15 cellular contexts compared by ENCODE assay signal in genomic region chr13:43830481-43830873, GRCh38. TPM values are rescaled to one million over a fixed set of nuclear protein-coding genes. Genes with fewer than 3 reads are reported as not detected.
DNase-seq lines count a peak whose midpoint lies in the region; ATAC-seq and TF ChIP-seq lines count a peak whose summit lies in the region.
"Had no signal": no experiment of that assay in that cellular context is flagged by ENCODE, and none has a peak within 500 bp of the region (broad histone marks: within the 10 kb centered on the region; RNA-seq: fewer than 3 reads in every experiment).

No MANE protein-coding gene starts in this region.

- no peak for TF ChIP-seq POLR2A in esophagus squamous epithelium (IDR thresholded peaks at IDR 0.05)

- CTCF ChIA-PET in CD8-positive, alpha-beta memory T cell (lab: Charles Lee), result no interaction called here

- H3K4me3 Mint-ChIP-seq in CD8-positive, alpha-beta memory T cell, result no peak overlapping the region
- H3K4me3 Mint-ChIP-seq: activated naive CD4-positive, alpha-beta T cell treated with anti-CD3 and anti-CD28 coated beads, Interleukin-2, amount 50 U/mL, for 24 hours had no signal

- peaks cover 2 to 16% of the 10 kb centered on the region in 2 donors for H3K27me3 Mint-ChIP-seq in CD8-positive, alpha-beta memory T cell

- DNase-seq in EH (ENCODE audit: low read depth) (peak; percentile 76), OCI-M1 (lab: John Stamatoyannopoulos, UW) (peak; percentile 78), esophagus squamous epithelium (lab: John Stamatoyannopoulos, UW) (no peak), psoas muscle (no peak), GM10266 (ENCODE audit: extremely low spot score) (no peak), C1 segment of cervical spinal cord (lab: John Stamatoyannopoulos, UW) (no peak)
- DNase-seq in CD8-positive, alpha-beta memory T cell, result no peak
- DNase-seq: COR-L47; effector CD8-positive, alpha-beta T cell; NCI-H1105 treated with DMSO at 0.1 percent for 48 hours; sigmoid colon; uterus had no signal

- H3K9me3 ChIP-seq in esophagus squamous epithelium (no peaks in the 10 kb centered on the region), psoas muscle (no peaks in the 10 kb centered on the region)
- no peaks in the 10 kb centered on the region for H3K9me3 ChIP-seq in CD8-positive, alpha-beta memory T cell (ENCODE audit: low read length)
- H3K9me3 ChIP-seq: sigmoid colon, uterus had no signal

- H3K36me3 Mint-ChIP-seq in CD8-positive, alpha-beta memory T cell, result peaks cover 0 to 2% (median 0%) of the 10 kb centered on the region in 3 donors
- H3K36me3 Mint-ChIP-seq: activated naive CD4-positive, alpha-beta T cell treated with anti-CD3 and anti-CD28 coated beads, Interleukin-2, amount 50 U/mL, for 24 hours had no signal

- H3K4me1 Mint-ChIP-seq in CD8-positive, alpha-beta memory T cell, result no peaks in the 10 kb centered on the region
- H3K4me1 Mint-ChIP-seq: activated naive CD4-positive, alpha-beta T cell treated with anti-CD3 and anti-CD28 coated beads, Interleukin-2, amount 50 U/mL, for 24 hours had no signal

- H3K36me3 ChIP-seq in esophagus squamous epithelium (no peaks in the 10 kb centered on the region), psoas muscle (ENCODE audit: insufficient read depth in 1 of 2, low read depth in 1 of 2) (no peaks in the 10 kb centered on the region)
- no peaks in the 10 kb centered on the region for H3K36me3 ChIP-seq in CD8-positive, alpha-beta memory T cell (ENCODE audit: insufficient read depth, low read length)
- H3K36me3 ChIP-seq: sigmoid colon, uterus had no signal

- intact Hi-C loops in esophagus squamous epithelium (cut with DNase I) (no loop called here), psoas muscle (cut with DNase I) (no loop called here)

- peak overlapping the region in 1 of 8 donors; percentile 74 for H3K27ac Mint-ChIP-seq in CD8-positive, alpha-beta memory T cell
- H3K27ac Mint-ChIP-seq: activated naive CD4-positive, alpha-beta T cell treated with anti-CD3 and anti-CD28 coated beads, Interleukin-2, amount 50 U/mL, for 24 hours had no signal

- H3K4me1 ChIP-seq in esophagus squamous epithelium (peaks cover 0 to 19% (median 4%) of the 10 kb centered on the region in 3 donors), psoas muscle (no peaks in the 10 kb centered on the region)
- H3K4me1 ChIP-seq in CD8-positive, alpha-beta memory T cell (ENCODE audit: insufficient read depth, low read length), result no peaks in the 10 kb centered on the region
- H3K4me1 ChIP-seq: sigmoid colon, uterus had no signal

- H3K27me3 ChIP-seq in esophagus squamous epithelium (no peaks in the 10 kb centered on the region), psoas muscle (ENCODE audit: insufficient read depth in 3 of 3, low read length in 2 of 3) (no peaks in the 10 kb centered on the region)
- no peaks in the 10 kb centered on the region for H3K27me3 ChIP-seq in CD8-positive, alpha-beta memory T cell (ENCODE audit: insufficient read depth, low read length, poor library complexity, severe bottlenecking)
- H3K27me3 ChIP-seq: sigmoid colon, uterus had no signal

- H3K27ac ChIP-seq in esophagus squamous epithelium (peak overlapping the region; percentile 41 to 83 (median 66)), psoas muscle (no peak overlapping the region)
- H3K27ac ChIP-seq in CD8-positive, alpha-beta memory T cell (ENCODE audit: low read depth, low read length), result no peak overlapping the region
- H3K27ac ChIP-seq: sigmoid colon had no signal

- TF ChIP-seq CTCF in esophagus squamous epithelium (IDR thresholded peaks at IDR 0.05) (no peak), psoas muscle (IDR thresholded peaks at IDR 0.05) (no peak), GM10266 (IDR thresholded peaks at IDR 0.05; ENCODE audit: control insufficient read depth, insufficient read depth, low read depth, missing control alignments) (no peak)

- POLR2A ChIA-PET in CD8-positive, alpha-beta memory T cell (lab: Charles Lee), result no interaction called here

- H3K9me3 Mint-ChIP-seq in CD8-positive, alpha-beta memory T cell, result peaks cover 0 to 3% (median 0%) of the 10 kb centered on the region in 5 donors
- H3K9me3 Mint-ChIP-seq: activated naive CD4-positive, alpha-beta T cell treated with anti-CD3 and anti-CD28 coated beads, Interleukin-2, amount 50 U/mL, for 24 hours had no signal

- 20 to 31% methylated on average over 6 of the region's 6 CpGs for WGBS in esophagus squamous epithelium, 2 donors
- 49 to 62% (median 57%) methylated on average over 6 of the region's 6 CpGs for WGBS in psoas muscle, 3 donors

- peak overlapping the region in 1 of 4 donors; percentile 23 for H3K4me3 ChIP-seq in esophagus squamous epithelium
- H3K4me3 ChIP-seq in psoas muscle, result no peak overlapping the region
- H3K4me3 ChIP-seq in CD8-positive, alpha-beta memory T cell (ENCODE audit: low read length), result no peak overlapping the region
- H3K4me3 ChIP-seq: sigmoid colon, uterus had no signal

- ATAC-seq in psoas muscle (peak in 3 of 4 donors; percentile 30 to 46 (median 43)), GM18517 (IDR thresholded peaks at IDR 0.05; ENCODE audit: unreplicated experiment) (no peak)

RNA-seq across cellular contexts. Expression of gene ENOX1, which starts 43.7 kb away (rescaled TPM):
- total RNA-seq in esophagus squamous epithelium (under 1 TPM in 2 of 4 donors, not detected in 2; 0.48 to 0.76 TPM), psoas muscle (1 to 10 TPM in 3 of 4 donors, under 1 TPM in 1; 0.34 to 7.1 (median 2.1) TPM)
- 1 to 10 TPM in 1 of 3 donors, under 1 TPM in 2; 0.38 to 1.3 (median 0.88) TPM for polyA plus RNA-seq in psoas muscle
- total RNA-seq in CD8-positive, alpha-beta memory T cell, result under 1 TPM; 0.18 to 0.29 TPM
- polyA plus RNA-seq in CD8-positive, alpha-beta memory T cell, result not detected
- total RNA-seq: T-helper 2 cell treated with Interferon-gamma antibody and Interleukin-4, amounts not matched to agents 100 ng/mL and 5 ng/mL, for 36 hours had no signal

RNA-seq across cellular contexts. Expression of gene CCDC122, which starts 49.1 kb away (rescaled TPM):
- total RNA-seq in esophagus squamous epithelium, result 10 to 100 TPM in 1 of 4 donors, 1 to 10 TPM in 2, under 1 TPM in 1; 0.87 to 16.8 (median 2.1) TPM
- total RNA-seq in psoas muscle, result 1 to 10 TPM in 2 of 4 donors, under 1 TPM in 2; 0.63 to 1.6 (median 0.97) TPM
- 1 to 10 TPM in 1 of 3 donors, under 1 TPM in 2; 0.15 to 1.3 (median 0.70) TPM for polyA plus RNA-seq in psoas muscle
- total RNA-seq in CD8-positive, alpha-beta memory T cell, result 1 to 10 TPM; 2.4 to 3.7 TPM
- 1.1 TPM for polyA plus RNA-seq in CD8-positive, alpha-beta memory T cell

RNA-seq across cellular contexts. Expression of gene LACC1, which starts 49.2 kb away (rescaled TPM):
- total RNA-seq in esophagus squamous epithelium (10 to 100 TPM in 2 of 4 donors, 1 to 10 TPM in 2; 3.3 to 15.3 (median 9.9) TPM), psoas muscle (1 to 10 TPM; 1.2 to 2.4 (median 1.8) TPM)
- polyA plus RNA-seq in psoas muscle, result 1 to 10 TPM in 2 of 3 donors, under 1 TPM in 1; 0.35 to 3.2 (median 2.9) TPM
- 1 to 10 TPM; 4.6 to 7.0 TPM for total RNA-seq in CD8-positive, alpha-beta memory T cell
- 1.7 TPM for polyA plus RNA-seq in CD8-positive, alpha-beta memory T cell

Comparison
In these comparisons a context has a peak if more than half of its experiments do, and no peak if none do; other contexts are left out.
1. DNase-seq: peak in EH (single experiment) and OCI-M1 (single experiment); none in esophagus squamous epithelium (single experiment), psoas muscle (0 of 2), GM10266 (single experiment), CD8-positive, alpha-beta memory T cell (0 of 5) and C1 segment of cervical spinal cord (0 of 14).
2. H3K27ac ChIP-seq: peak in esophagus squamous epithelium (4 of 4); none in psoas muscle (single experiment) and CD8-positive, alpha-beta memory T cell (single experiment).